ENCODE assay signal across 21 cellular contexts in the genomic region with DNA sequence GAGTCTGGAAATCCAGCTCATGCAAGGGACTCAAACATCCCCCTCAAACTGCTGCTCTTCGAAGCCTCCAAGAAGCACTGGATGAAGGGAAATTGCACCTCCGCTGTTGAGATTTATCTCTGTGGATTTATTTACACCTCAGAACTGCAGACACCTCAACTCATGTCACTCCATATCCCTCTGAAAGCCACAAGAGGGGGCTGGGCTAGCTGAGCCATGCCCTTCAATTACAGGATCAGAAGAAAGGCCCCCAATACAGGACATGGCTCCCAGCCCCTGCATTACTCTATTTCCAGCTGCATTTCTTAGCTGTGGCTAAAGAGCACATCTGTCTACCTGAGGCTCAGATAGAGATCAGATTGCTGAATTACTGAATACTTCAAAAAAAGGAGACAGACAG.
"Had no signal": no experiment of that assay in that cellular context is flagged by ENCODE, and none has a peak within 500 bp of the region (broad histone marks: within the 10 kb centered on the region; RNA-seq: fewer than 3 reads in every experiment).

No MANE protein-coding gene starts in this region.

- H3K4me1 Mint-ChIP-seq: activated naive CD4-positive, alpha-beta T cell treated with anti-CD3 and anti-CD28 coated beads, Interleukin-2, amount 10 ng/mL, durations not matched to agents 7 days and 5 days had no signal

- ATAC-seq: activated CD4-positive, alpha-beta T cell treated with anti-CD3 and anti-CD28 coated beads for 36 hours; left ventricle myocardium superior; natural killer cell; right cardiac atrium had no signal

- H3K9ac ChIP-seq: parathyroid adenoma had no signal

- H2AFZ ChIP-seq: parathyroid adenoma had no signal

- DNase-seq: activated B cell treated with CpG ODN at 0.5 μM for 24 hours; activated CD4-positive, alpha-beta T cell treated with anti-CD3 and anti-CD28 coated beads for 36 hours; activated CD4-positive, alpha-beta T cell treated with anti-CD3 and anti-CD28 coated beads, Interleukin-2, amount 50 U/mL, for 48 hours; activated CD8-positive, alpha-beta memory T cell treated with anti-CD3 and anti-CD28 coated beads, Interleukin-2, amount 50 U/mL, for 48 hours; activated effector memory CD4-positive, alpha-beta T cell treated with anti-CD3 and anti-CD28 coated beads, Interleukin-2, amount 50 U/mL, for 16 hours; activated naive CD4-positive, alpha-beta T cell treated with anti-CD3 and anti-CD28 coated beads, Interleukin-2, amount 10 ng/mL, durations not matched to agents 7 days and 5 days; cortex of kidney; kidney glomerular epithelial cell; left ventricle myocardium superior; mammary epithelial cell; midbrain; natural killer cell; right cardiac atrium; stimulated activated CD4-positive, alpha-beta T cell treated with anti-CD3 and anti-CD28 coated beads, Interleukin-12 subunit alpha, Interleukin-12 subunit beta, amount 100 ng/mL, for 4 hours; substantia nigra; T1000; thyroid gland had no signal

- H3K9me3 Mint-ChIP-seq: activated B cell treated with CpG ODN at 0.5 μM for 24 hours; activated naive CD4-positive, alpha-beta T cell treated with anti-CD3 and anti-CD28 coated beads, Interleukin-2, amount 10 ng/mL, durations not matched to agents 7 days and 5 days; natural killer cell; stimulated activated naive CD8-positive, alpha-beta T cell treated with anti-CD3 and anti-CD28 coated beads, Interleukin-15, Interleukin-2, amounts not matched to agents 100 ng/mL and 50 ng/mL, for 24 hours; T-helper 1 cell treated with Interleukin-12 subunit alpha and Interleukin-12 subunit beta and Interleukin-4 antibody, amounts not matched to agents 30 μg/mL and 1 μg/mL, for 36 hours had no signal

- H3K27ac ChIP-seq: cardiac muscle cell, parathyroid adenoma, thyroid gland had no signal

- H3K27ac Mint-ChIP-seq: activated B cell treated with CpG ODN at 0.5 μM for 24 hours; activated CD4-positive, alpha-beta T cell treated with anti-CD3 and anti-CD28 coated beads for 36 hours; activated naive CD4-positive, alpha-beta T cell treated with anti-CD3 and anti-CD28 coated beads, Interleukin-2, amount 10 ng/mL, durations not matched to agents 7 days and 5 days; natural killer cell; stimulated activated naive CD8-positive, alpha-beta T cell treated with anti-CD3 and anti-CD28 coated beads, Interleukin-15, Interleukin-2, amounts not matched to agents 100 ng/mL and 50 ng/mL, for 24 hours; T-helper 1 cell treated with Interleukin-12 subunit alpha and Interleukin-12 subunit beta and Interleukin-4 antibody, amounts not matched to agents 30 μg/mL and 1 μg/mL, for 36 hours had no signal

- H3K27me3 ChIP-seq: thyroid gland had no signal

- H3K79me2 ChIP-seq: parathyroid adenoma had no signal

- H3K36me3 Mint-ChIP-seq: activated naive CD4-positive, alpha-beta T cell treated with anti-CD3 and anti-CD28 coated beads, Interleukin-2, amount 10 ng/mL, durations not matched to agents 7 days and 5 days; natural killer cell had no signal

- H3K4me1 ChIP-seq: parathyroid adenoma, thyroid gland had no signal

- H3K9me3 ChIP-seq: thyroid gland had no signal

- H3K4me3 Mint-ChIP-seq: activated B cell treated with CpG ODN at 0.5 μM for 24 hours; activated CD4-positive, alpha-beta T cell treated with anti-CD3 and anti-CD28 coated beads for 36 hours; activated naive CD4-positive, alpha-beta T cell treated with anti-CD3 and anti-CD28 coated beads, Interleukin-2, amount 10 ng/mL, durations not matched to agents 7 days and 5 days; natural killer cell; stimulated activated naive CD8-positive, alpha-beta T cell treated with anti-CD3 and anti-CD28 coated beads, Interleukin-15, Interleukin-2, amounts not matched to agents 100 ng/mL and 50 ng/mL, for 24 hours; T-helper 1 cell treated with Interleukin-12 subunit alpha and Interleukin-12 subunit beta and Interleukin-4 antibody, amounts not matched to agents 30 μg/mL and 1 μg/mL, for 36 hours had no signal
